In the genomic region with DNA sequence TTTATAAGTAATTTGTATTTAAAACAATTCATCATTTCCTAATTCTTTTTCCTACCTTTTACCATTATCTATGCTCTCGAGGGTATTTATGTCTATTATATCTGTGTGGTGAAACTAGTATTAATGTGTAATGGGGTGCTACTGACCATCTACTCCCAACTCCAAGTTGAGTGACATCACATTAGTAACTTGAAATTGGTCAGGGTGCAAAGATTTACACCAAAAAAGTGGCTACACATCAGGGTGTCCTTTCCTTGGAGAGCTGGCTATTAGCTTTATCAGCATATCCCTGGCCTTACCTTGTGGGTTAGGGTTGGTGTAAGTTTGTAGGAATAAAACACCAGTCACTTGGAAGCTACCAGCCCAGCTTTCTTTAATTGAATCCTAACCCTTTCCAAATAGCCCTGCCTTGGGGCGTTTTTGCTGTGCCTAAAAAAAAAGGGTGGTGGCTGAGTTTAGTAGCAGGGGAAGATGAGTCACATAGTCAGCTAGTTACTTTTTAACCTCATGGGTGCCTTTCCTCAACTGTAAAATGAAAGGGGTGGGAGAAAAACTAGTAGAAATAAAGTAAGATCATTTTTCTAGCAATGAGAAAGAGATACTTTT, we compare ENCODE assay signal across 8 cellular contexts. TPM values are rescaled to one million over a fixed set of nuclear protein-coding genes. Genes with fewer than 3 reads are reported as not detected.
A peak's percentile ranks its signal among the peaks of the same experiment; 100 is the strongest.
DNase-seq lines count a peak whose midpoint lies in the region; ATAC-seq, FAIRE-seq and TF ChIP-seq lines count a peak whose summit lies in the region.

No MANE protein-coding gene starts in this region.

- peak overlapping the region; percentile 10 for H3K4me3 Mint-ChIP-seq in chondrocyte (ENCODE audit: unreplicated experiment)

- H3K9me3 Mint-ChIP-seq in chondrocyte (ENCODE audit: low read depth), result no peaks in the 10 kb centered on the region

- H3K36me3 ChIP-seq in mucosa of stomach (ENCODE audit: control insufficient read depth, insufficient read depth, low read length), result peaks cover 4% of the 10 kb centered on the region

- TF ChIP-seq CTCF in chondrocyte (IDR thresholded peaks at IDR 0.05), result no peak

- DNase-seq in EH (ENCODE audit: low read depth) (peak; percentile 92), HT1080 (ENCODE audit: low read depth) (peak; percentile 83), chondrocyte (ENCODE audit: low spot score) (no peak), posterior cingulate gyrus (no peak), frontal cortex (ENCODE audit: low spot score in 2 of 2) (no peak)
- no peak for DNase-seq in activated T-cell treated with anti-CD3 and anti-CD28 coated beads, Interleukin-2, amount 50 U/mL, for 1 hour

- H3K4me1 Mint-ChIP-seq in chondrocyte (ENCODE audit: low read depth), result peaks cover 36% of the 10 kb centered on the region

- peak overlapping the region; percentile 2 for H3K9ac ChIP-seq in mucosa of stomach (ENCODE audit: low read length)

- H3K36me3 Mint-ChIP-seq in chondrocyte (ENCODE audit: low read depth), result peaks cover 4% of the 10 kb centered on the region

- H3K27ac Mint-ChIP-seq in chondrocyte (ENCODE audit: unreplicated experiment), result peak overlapping the region; percentile 59

- no peak for ATAC-seq in HG03139 (IDR thresholded peaks at IDR 0.05; ENCODE audit: unreplicated experiment)

- peaks cover 52% of the 10 kb centered on the region for H3K4me1 ChIP-seq in mucosa of stomach (ENCODE audit: control insufficient read depth, insufficient read depth, low read length)

- no peak overlapping the region for H3K4me3 ChIP-seq in mucosa of stomach (ENCODE audit: low read length)

- intact Hi-C loops in posterior cingulate gyrus (cut with DNase I), result no loop called here

- no peaks in the 10 kb centered on the region for H3K9me3 ChIP-seq in mucosa of stomach (ENCODE audit: control insufficient read depth, low read length)

- no peak for FAIRE-seq in frontal cortex (lab: Jason Lieb, UNC)

- no peaks in the 10 kb centered on the region for H3K27me3 Mint-ChIP-seq in chondrocyte (ENCODE audit: low read depth)

- no peaks in the 10 kb centered on the region for H3K27me3 ChIP-seq in mucosa of stomach (ENCODE audit: control insufficient read depth, insufficient read depth, low read length)

RNA-seq across cellular contexts. Expression of gene ANXA4, which starts 14.0 kb away (rescaled TPM):
- total RNA-seq in HT1080 (2014; rRNA removed; shearing (Covaris generic)), result 24.6 and 36.2 TPM in 2 replicates
- polyA plus RNA-seq in HT1080 (2015; cell fraction: cytosol; rRNA removed), result 35.9 and 41.9 TPM in 2 replicates
- polyA plus RNA-seq in HT1080 (2015; cell fraction: nucleus; rRNA removed), result 45.9 and 56.2 TPM in 2 replicates
- total RNA-seq in chondrocyte, result 88.1 to 100 TPM (median 99.0 TPM) in 3 replicates
- 2.4 TPM for total RNA-seq in frontal cortex

Comparison
In these comparisons a context has a peak if more than half of its experiments do, and no peak if none do; other contexts are left out.
1. DNase-seq: peak in EH (single experiment) and HT1080 (single experiment); none in chondrocyte (single experiment), posterior cingulate gyrus (0 of 10), activated T-cell treated with anti-CD3 and anti-CD28 coated beads, Interleukin-2, amount 50 U/mL, for 1 hour (single experiment) and frontal cortex (0 of 2).